20 cellular contexts compared by ENCODE assay signal in genomic region chr15:75371901-75372688, GRCh38. TPM values are rescaled to one million over a fixed set of nuclear protein-coding genes. Genes with fewer than 3 reads are reported as not detected.
A peak's percentile ranks its signal among the peaks of the same experiment; 100 is the strongest.
DNase-seq lines count a peak whose midpoint lies in the region; ATAC-seq lines count a peak whose summit lies in the region.
"Had no signal": no experiment of that assay in that cellular context is flagged by ENCODE, and none has a peak within 500 bp of the region (broad histone marks: within the 10 kb centered on the region; RNA-seq: fewer than 3 reads in every experiment).

No MANE protein-coding gene starts in this region.

- peaks cover 60% of the 10 kb centered on the region for H3K36me3 Mint-ChIP-seq in activated naive CD4-positive, alpha-beta T cell treated with anti-CD3 and anti-CD28 coated beads, Interleukin-2, amount 10 ng/mL, durations not matched to agents 7 days and 5 days
- H3K36me3 Mint-ChIP-seq in T-helper 17 cell (ENCODE audit: low read depth) = peaks cover 9% of the 10 kb centered on the region

- H3K9me3 ChIP-seq in T-helper 17 cell (ENCODE audit: control insufficient read depth, low read length, poor library complexity, severe bottlenecking) = no peaks in the 10 kb centered on the region

- H3K27ac Mint-ChIP-seq in activated naive CD4-positive, alpha-beta T cell treated with anti-CD3 and anti-CD28 coated beads, Interleukin-2, amount 10 ng/mL, durations not matched to agents 7 days and 5 days = peak overlapping the region; percentile 65
- H3K27ac Mint-ChIP-seq in T-helper 17 cell = peak overlapping the region; percentile 3
- H3K27ac Mint-ChIP-seq: B cell, CD14-positive monocyte had no signal

- DNase-seq in activated naive CD4-positive, alpha-beta T cell treated with anti-CD3 and anti-CD28 coated beads, Interleukin-2, amount 10 ng/mL, durations not matched to agents 7 days and 5 days = no peak
- DNase-seq in activated naive CD4-positive, alpha-beta T cell treated with Interleukin-2 at 50 U/mL for 16 hours = no peak
- DNase-seq in T-helper 17 cell = no peak
- DNase-seq in iris pigment epithelial cell (ENCODE audit: low read depth) = peak; percentile 21
- DNase-seq: EL, GF-D8, H7, KBM-7, NCI-H1092, NCI-H1436, NCI-H187 treated with DMSO at 0.1 percent for 48 hours, NCI-H2107, NCI-H446 treated with DMSO at 0.1 percent for 48 hours, NCI-H526 treated with DMSO at 0.1 percent for 48 hours, SHP77 had no signal

- H3K4me1 Mint-ChIP-seq in activated naive CD4-positive, alpha-beta T cell treated with anti-CD3 and anti-CD28 coated beads, Interleukin-2, amount 10 ng/mL, durations not matched to agents 7 days and 5 days = peaks cover 24% of the 10 kb centered on the region
- peaks cover 22% of the 10 kb centered on the region for H3K4me1 Mint-ChIP-seq in T-helper 17 cell

- ATAC-seq in T-helper 17 cell = no peak
- ATAC-seq in GM18502 (IDR thresholded peaks at IDR 0.05; ENCODE audit: poor library complexity, unreplicated experiment) = no peak
- no peak for ATAC-seq in GM18870 (IDR thresholded peaks at IDR 0.05; ENCODE audit: unreplicated experiment)
- ATAC-seq in HG02852 (IDR thresholded peaks at IDR 0.05; ENCODE audit: unreplicated experiment) = no peak

- peaks cover 3% of the 10 kb centered on the region for H3K27me3 Mint-ChIP-seq in activated naive CD4-positive, alpha-beta T cell treated with anti-CD3 and anti-CD28 coated beads, Interleukin-2, amount 10 ng/mL, durations not matched to agents 7 days and 5 days
- H3K27me3 Mint-ChIP-seq in T-helper 17 cell = no peaks in the 10 kb centered on the region
- H3K27me3 Mint-ChIP-seq: B cell had no signal

- no peaks in the 10 kb centered on the region for H3K9me3 Mint-ChIP-seq in activated naive CD4-positive, alpha-beta T cell treated with anti-CD3 and anti-CD28 coated beads, Interleukin-2, amount 10 ng/mL, durations not matched to agents 7 days and 5 days
- H3K9me3 Mint-ChIP-seq: CD14-positive monocyte had no signal

- H3K4me3 Mint-ChIP-seq in activated naive CD4-positive, alpha-beta T cell treated with anti-CD3 and anti-CD28 coated beads, Interleukin-2, amount 10 ng/mL, durations not matched to agents 7 days and 5 days = no peak overlapping the region
- H3K4me3 Mint-ChIP-seq in T-helper 17 cell = no peak overlapping the region
- H3K4me3 Mint-ChIP-seq: B cell, CD14-positive monocyte had no signal

- CTCF ChIA-PET in activated naive CD4-positive, alpha-beta T cell treated with anti-CD3 and anti-CD28 coated beads, Interleukin-2, amount 10 ng/mL, durations not matched to agents 7 days and 5 days (lab: Charles Lee) = no interaction called here

RNA-seq across cellular contexts. Expression of gene MAN2C1, which starts 3.7 kb away (rescaled TPM):
- 100 to 1,000 TPM; 344 to 450 TPM for total RNA-seq in T-helper 17 cell

RNA-seq across cellular contexts. Expression of gene NEIL1, which starts 25.3 kb away (rescaled TPM):
- total RNA-seq in T-helper 17 cell = 10 to 100 TPM; 31.6 to 45.0 TPM

RNA-seq across cellular contexts. Expression of gene COMMD4, which starts 36.2 kb away (rescaled TPM):
- 10 to 100 TPM; 24.7 to 27.3 TPM for total RNA-seq in T-helper 17 cell
